In the genomic region with DNA sequence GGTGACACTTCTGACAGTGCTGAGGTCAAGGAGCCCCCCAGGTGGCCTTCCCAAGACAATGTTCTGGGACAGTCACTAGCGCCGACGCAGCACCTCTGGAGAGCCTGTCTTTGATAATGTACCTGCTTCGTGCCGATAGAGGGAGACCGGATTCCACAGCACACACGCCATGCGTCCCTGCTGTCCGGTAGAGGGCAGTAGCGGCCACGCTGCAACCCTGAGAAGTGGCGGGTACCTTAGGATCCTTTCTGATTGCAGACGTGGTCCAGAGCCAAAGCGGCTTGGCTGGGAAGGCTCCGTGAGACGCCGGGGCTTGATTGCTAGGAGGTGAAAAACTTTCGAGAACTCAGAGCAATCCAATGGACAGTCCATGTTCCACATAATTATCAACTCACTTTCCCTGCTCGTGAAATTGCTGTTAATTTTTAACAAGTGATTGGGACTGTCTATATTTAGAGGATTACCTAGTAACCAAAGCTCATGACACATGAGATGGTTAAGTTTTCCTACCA, we compare ENCODE assay signal across 8 cellular contexts. TPM values are rescaled to one million over a fixed set of nuclear protein-coding genes. Genes with fewer than 3 reads are reported as not detected.
A peak's percentile ranks its signal among the peaks of the same experiment; 100 is the strongest.
DNase-seq lines count a peak whose midpoint lies in the region; ATAC-seq, FAIRE-seq and TF ChIP-seq lines count a peak whose summit lies in the region.

No MANE protein-coding gene starts in this region.

- TF ChIP-seq RAD21 in HepG2 (CRISPR knock-in tag; IDR thresholded peaks at IDR 0.05): peak; percentile 95

- TF ChIP-seq EP300 in HepG2 (IDR thresholded peaks at IDR 0.05; ENCODE audit: low read depth in 2 of 2, low read length in 2 of 2): no peak
- TF ChIP-seq EP300 in HepG2 (CRISPR knock-in tag; IDR thresholded peaks at IDR 0.05; ENCODE audit: borderline replicate concordance): no peak

- H2AFZ ChIP-seq in HepG2 (ENCODE audit: low read length): peak overlapping the region; percentile 51

- peak overlapping the region; percentile 76 for H3K4me2 ChIP-seq in HepG2 (ENCODE audit: low read depth, low read length)

- WGBS in HepG2 (ENCODE audit: low lambda C conversion rate): 0% methylated on average over 5 of the region's 19 CpGs

- CTCF ChIA-PET in HepG2 (lab: Yijun Ruan, JAX; ENCODE audit: low intra/inter-chr PET ratio, low total read pairs): interaction anchor here (1.2 to 6.0 kb wide), 5 partner anchors 12 to 385 kb away, joined by 4 to 122 read pairs (median 12); a partner anchor contains a TSS

- H3K9me3 ChIP-seq in BE2C (no peaks in the 10 kb centered on the region), HepG2 (ENCODE audit: low read length) (no peaks in the 10 kb centered on the region)

- no peaks in the 10 kb centered on the region for H3K4me1 ChIP-seq in BE2C
- peaks cover 12% of the 10 kb centered on the region for H3K4me1 ChIP-seq in HepG2 (ENCODE audit: insufficient read depth, low read length)

- no peaks in the 10 kb centered on the region for H3K36me3 ChIP-seq in BE2C
- H3K36me3 ChIP-seq in HepG2 (replicated peaks in 1 of 2; ENCODE audit: control insufficient read depth in 1 of 2, insufficient read depth in 2 of 2, low read length in 2 of 2): no peaks in the 10 kb centered on the region

- TF ChIP-seq POLR2A in HepG2 (IDR thresholded peaks at IDR 0.05; ENCODE audit: insufficient read depth in 1 of 2, low read depth in 2 of 2, low read length in 2 of 2): no peak

- in situ Hi-C loops in HepG2 (cut with HindIII; ENCODE audit: extremely low pct_ligation_motif_present, low pct_unique_long_range_greater_than_20kb): no loop called here

- H3K27me3 ChIP-seq in BE2C: peaks cover 15% of the 10 kb centered on the region
- peaks cover 0 to 22% of the 10 kb centered on the region in 2 experiments; a peak in 2 of 5 replicates for H3K27me3 ChIP-seq in HepG2 (ENCODE audit: control insufficient read depth in 1 of 2, insufficient read depth in 2 of 2, low read length in 2 of 2)

- no peaks in the 10 kb centered on the region for H3K79me2 ChIP-seq in HepG2 (ENCODE audit: insufficient read depth, low read length)

- H3K9ac ChIP-seq in HepG2 (ENCODE audit: insufficient read depth, low read depth, low read length): no peak overlapping the region

- peak; percentile 59 for FAIRE-seq in HepG2 (lab: Jason Lieb, UNC)

- DNase-seq in BE2C (peak; percentile 78), NCI-H226 (peak; percentile 79), cerebellum (ENCODE audit: low spot score) (peak; percentile 5), HepG2 (ENCODE audit: low spot score) (peak; percentile 80)
- peak; percentile 43 to 66 (median 51) for DNase-seq in stimulated activated CD4-positive, alpha-beta T cell treated with anti-CD3 and anti-CD28 coated beads, TNF-alpha, amount 100 ng/mL, for 1 hour (ENCODE audit: low read depth in 3 of 3, low spot score in 1 of 3)

- POLR2A ChIA-PET in HepG2 (lab: Yijun Ruan, JAX): no interaction called here

- no peak overlapping the region for H3K27ac ChIP-seq in HepG2 (ENCODE audit: extremely low read length, insufficient read depth, low read length)

- TF ChIP-seq CTCF in BE2C (IDR thresholded peaks at IDR 0.05; ENCODE audit: low read depth, low read length) (peak; percentile 100), HepG2 (CRISPR knock-in tag; IDR thresholded peaks at IDR 0.05) (peak; percentile 100)

- BruUV-seq in HepG2 (replicated peaks; lab: Mats Ljungman, UMichigan): no TSS peak

- no peak overlapping the region for H3K4me3 ChIP-seq in BE2C (ENCODE audit: low read depth, low read length)
- H3K4me3 ChIP-seq in HepG2 (replicated peaks in 1 of 3; ENCODE audit: insufficient read depth in 1 of 3, low read depth in 2 of 3, low read length in 3 of 3): peak overlapping the region in 2 of 3 experiments; percentile 3 to 46; a peak in 2 of 6 replicates

- no peaks in the 10 kb centered on the region for H4K20me1 ChIP-seq in HepG2 (ENCODE audit: insufficient read depth, low read length)

- ATAC-seq in GM19023 (IDR thresholded peaks at IDR 0.05; ENCODE audit: unreplicated experiment) (peak; percentile 100), HG03139 (IDR thresholded peaks at IDR 0.05; ENCODE audit: unreplicated experiment) (peak; percentile 100), HepG2 (peak; percentile 100)
- peak; percentile 96 to 97 for ATAC-seq in activated CD4-positive, CD25-positive, alpha-beta regulatory T cell treated with anti-CD3 and anti-CD28 coated beads, Interleukin-2, amount 50 U/mL, for 24 hours

- intact Hi-C loops in HepG2 (cut with micrococcal nuclease; ENCODE audit: unreplicated experiment): loop anchor here (1.0 kb wide), 3 partner anchors 247 to 387 kb away; no protein-coding TSS in a partner anchor

TF ChIP-seq in HepG2, 621 proteins besides CTCF, POLR2A, EP300 and RAD21 (continues in another document):
- TF ChIP-seq, protein P1, sequence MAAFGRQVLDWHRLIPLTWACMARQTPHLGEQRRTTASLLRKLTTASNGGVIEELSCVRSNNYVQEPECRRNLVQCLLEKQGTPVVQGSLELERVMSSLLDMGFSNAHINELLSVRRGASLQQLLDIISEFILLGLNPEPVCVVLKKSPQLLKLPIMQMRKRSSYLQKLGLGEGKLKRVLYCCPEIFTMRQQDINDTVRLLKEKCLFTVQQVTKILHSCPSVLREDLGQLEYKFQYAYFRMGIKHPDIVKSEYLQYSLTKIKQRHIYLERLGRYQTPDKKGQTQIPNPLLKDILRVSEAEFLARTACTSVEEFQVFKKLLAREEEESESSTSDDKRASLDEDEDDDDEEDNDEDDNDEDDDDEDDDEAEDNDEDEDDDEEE (CRISPR knock-in tag; IDR thresholded peaks at IDR 0.05): 0 out of 2 replicates have a peak, but pooled peaks have one; percentile 39
- TF ChIP-seq, protein P2, sequence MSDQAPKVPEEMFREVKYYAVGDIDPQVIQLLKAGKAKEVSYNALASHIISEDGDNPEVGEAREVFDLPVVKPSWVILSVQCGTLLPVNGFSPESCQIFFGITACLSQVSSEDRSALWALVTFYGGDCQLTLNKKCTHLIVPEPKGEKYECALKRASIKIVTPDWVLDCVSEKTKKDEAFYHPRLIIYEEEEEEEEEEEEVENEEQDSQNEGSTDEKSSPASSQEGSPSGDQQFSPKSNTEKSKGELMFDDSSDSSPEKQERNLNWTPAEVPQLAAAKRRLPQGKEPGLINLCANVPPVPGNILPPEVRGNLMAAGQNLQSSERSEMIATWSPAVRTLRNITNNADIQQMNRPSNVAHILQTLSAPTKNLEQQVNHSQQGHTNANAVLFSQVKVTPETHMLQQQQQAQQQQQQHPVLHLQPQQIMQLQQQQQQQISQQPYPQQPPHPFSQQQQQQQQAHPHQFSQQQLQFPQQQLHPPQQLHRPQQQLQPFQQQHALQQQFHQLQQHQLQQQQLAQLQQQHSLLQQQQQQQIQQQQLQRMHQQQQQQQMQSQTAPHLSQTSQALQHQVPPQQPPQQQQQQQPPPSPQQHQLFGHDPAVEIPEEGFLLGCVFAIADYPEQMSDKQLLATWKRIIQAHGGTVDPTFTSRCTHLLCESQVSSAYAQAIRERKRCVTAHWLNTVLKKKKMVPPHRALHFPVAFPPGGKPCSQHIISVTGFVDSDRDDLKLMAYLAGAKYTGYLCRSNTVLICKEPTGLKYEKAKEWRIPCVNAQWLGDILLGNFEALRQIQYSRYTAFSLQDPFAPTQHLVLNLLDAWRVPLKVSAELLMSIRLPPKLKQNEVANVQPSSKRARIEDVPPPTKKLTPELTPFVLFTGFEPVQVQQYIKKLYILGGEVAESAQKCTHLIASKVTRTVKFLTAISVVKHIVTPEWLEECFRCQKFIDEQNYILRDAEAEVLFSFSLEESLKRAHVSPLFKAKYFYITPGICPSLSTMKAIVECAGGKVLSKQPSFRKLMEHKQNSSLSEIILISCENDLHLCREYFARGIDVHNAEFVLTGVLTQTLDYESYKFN (CRISPR knock-in tag; conservative IDR thresholded peaks at IDR 0.05): no peak
- TF ChIP-seq, protein P3, sequence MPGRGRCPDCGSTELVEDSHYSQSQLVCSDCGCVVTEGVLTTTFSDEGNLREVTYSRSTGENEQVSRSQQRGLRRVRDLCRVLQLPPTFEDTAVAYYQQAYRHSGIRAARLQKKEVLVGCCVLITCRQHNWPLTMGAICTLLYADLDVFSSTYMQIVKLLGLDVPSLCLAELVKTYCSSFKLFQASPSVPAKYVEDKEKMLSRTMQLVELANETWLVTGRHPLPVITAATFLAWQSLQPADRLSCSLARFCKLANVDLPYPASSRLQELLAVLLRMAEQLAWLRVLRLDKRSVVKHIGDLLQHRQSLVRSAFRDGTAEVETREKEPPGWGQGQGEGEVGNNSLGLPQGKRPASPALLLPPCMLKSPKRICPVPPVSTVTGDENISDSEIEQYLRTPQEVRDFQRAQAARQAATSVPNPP (CRISPR knock-in tag; IDR thresholded peaks at IDR 0.05): no peak
- TF ChIP-seq ZNF841 (CRISPR knock-in tag; IDR thresholded peaks at IDR 0.05; ENCODE audit: borderline replicate concordance): no peak

RNA-seq across cellular contexts. Expression of a gene that starts 11.4 kb away (rescaled TPM):
- polyA plus RNA-seq in BE2C (2012; ENCODE audit: insufficient read depth, insufficient read length, low read depth): not detected
- total RNA-seq in cerebellum (not detected), HepG2 (2016; rRNA removed; fragmentation: Illumina TruSeq; extraction: Trizol) (not detected in 2 replicates)
- not detected in 2 replicates for total RNA-seq in HepG2 (2016; cell fraction: cytosol; rRNA removed; fragmentation: Illumina TruSeq; extraction: Trizol; ENCODE audit: low read depth)
- total RNA-seq in HepG2 (2016; cell fraction: insoluble cytoplasmic fraction; rRNA removed; fragmentation: Illumina TruSeq; extraction: Trizol): not detected in 2 replicates
- not detected in 2 replicates for total RNA-seq in HepG2 (2016; cell fraction: membrane; rRNA removed; fragmentation: Illumina TruSeq; extraction: Trizol)
- total RNA-seq in HepG2 (2016; cell fraction: nucleus; rRNA removed; fragmentation: Illumina TruSeq; extraction: Trizol): not detected in 2 replicates
- not detected in 2 replicates for polyA plus RNA-seq in HepG2 (2011; rRNA removed)
- not detected in 2 replicates for polyA plus RNA-seq in HepG2 (2011; cell fraction: cytosol; rRNA removed)
- polyA plus RNA-seq in HepG2 (2011; cell fraction: nucleus; rRNA removed): not detected in 2 replicates
- polyA plus RNA-seq in HepG2 (2012): not detected in 2 replicates
- polyA plus RNA-seq in HepG2 (2016; cell fraction: cytosol; fragmentation: Illumina TruSeq; extraction: Trizol; ENCODE audit: low read depth): not detected in 2 replicates
- not detected in 2 replicates for polyA plus RNA-seq in HepG2 (2016; cell fraction: insoluble cytoplasmic fraction; fragmentation: Illumina TruSeq; extraction: Trizol; ENCODE audit: low read depth)
- polyA plus RNA-seq in HepG2 (2016; cell fraction: membrane; fragmentation: Illumina TruSeq; extraction: Trizol; ENCODE audit: low read depth): not detected in 2 replicates
- not detected in 2 replicates for polyA plus RNA-seq in HepG2 (2016; cell fraction: nucleus; fragmentation: Illumina TruSeq; extraction: Trizol; ENCODE audit: insufficient read depth, low read depth)
- polyA minus RNA-seq in HepG2 (2011; rRNA and poly(A)+ RNA removed; ENCODE audit: low replicate concordance): 0.16 TPM in 1 of 2 replicates, not detected in the other
- polyA minus RNA-seq in HepG2 (2011; cell fraction: cytosol; rRNA and poly(A)+ RNA removed): not detected in 2 replicates
- polyA minus RNA-seq in HepG2 (2011; cell fraction: nucleus; rRNA and poly(A)+ RNA removed): not detected in 2 replicates

Comparison
In these comparisons a context has a peak if more than half of its experiments do, and no peak if none do; other contexts are left out.
1. DNase-seq: peak in every context shown above with its lines; median percentile 80 in HepG2; 79 in NCI-H226; 78 in BE2C; 51 in stimulated activated CD4-positive, alpha-beta T cell treated with anti-CD3 and anti-CD28 coated beads, TNF-alpha, amount 100 ng/mL, for 1 hour; 5 in cerebellum.